Comparison of ENCODE assay signal across 17 cellular contexts in the genomic region with DNA sequence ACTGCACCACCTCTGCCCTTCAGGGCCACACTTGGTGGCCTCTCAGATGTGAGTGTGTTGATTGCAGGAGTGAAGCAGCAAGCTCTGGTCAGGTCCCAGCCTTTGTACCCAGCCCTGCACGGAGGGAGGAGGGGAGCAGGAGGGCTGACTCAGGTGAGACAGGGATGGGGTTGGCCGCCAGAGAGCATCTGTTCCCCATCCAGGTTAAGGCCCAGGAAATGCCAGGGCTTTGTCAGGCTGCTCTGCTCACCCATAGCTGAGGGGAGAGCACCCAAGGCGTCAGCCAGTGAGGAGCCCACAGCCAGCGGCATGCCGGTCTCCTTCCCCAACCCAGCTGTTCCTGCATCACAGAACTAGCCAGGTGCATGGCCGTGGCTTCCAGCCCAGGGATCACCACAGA.
DNase-seq lines count a peak whose midpoint lies in the region; ATAC-seq, FAIRE-seq and TF ChIP-seq lines count a peak whose summit lies in the region.
"Had no signal": no experiment of that assay in that cellular context is flagged by ENCODE, and none has a peak within 500 bp of the region (broad histone marks: within the 10 kb centered on the region; RNA-seq: fewer than 3 reads in every experiment).

No MANE protein-coding gene starts in this region.

- H3K27ac ChIP-seq in H9 (ENCODE audit: insufficient read length, low read depth, low read length) (no peak overlapping the region), SJCRH30 (no peak overlapping the region), neuronal stem cell (replicated peaks; ENCODE audit: low read length) (no peak overlapping the region)
- H3K27ac ChIP-seq: GM23248 had no signal

- H3K9me3 Mint-ChIP-seq in H9 (no peaks in the 10 kb centered on the region), osteocyte (ENCODE audit: unreplicated experiment) (no peaks in the 10 kb centered on the region)
- H3K9me3 Mint-ChIP-seq: CD4-positive, alpha-beta T cell had no signal

- H3K4me3 Mint-ChIP-seq in H9 (no peak overlapping the region), osteocyte (ENCODE audit: unreplicated experiment) (no peak overlapping the region)
- H3K4me3 Mint-ChIP-seq: B cell; CD4-positive, alpha-beta T cell had no signal

- no peak overlapping the region for H4K91ac ChIP-seq in H9 (ENCODE audit: insufficient read length, low read depth, low read length)
- peak overlapping the region; percentile 57 for H4K91ac ChIP-seq in neuronal stem cell (ENCODE audit: low read depth, low read length, poor library complexity)

- H4K5ac ChIP-seq in H9 (ENCODE audit: insufficient read length, low read depth, low read length), result no peak overlapping the region

- H3K27me3 Mint-ChIP-seq in H9 (ENCODE audit: low read depth), result peaks cover 4% of the 10 kb centered on the region
- H3K27me3 Mint-ChIP-seq in osteocyte (ENCODE audit: unreplicated experiment), result peaks cover 17% of the 10 kb centered on the region

- H3K23me2 ChIP-seq in H9 (ENCODE audit: insufficient read length, low read depth, low read length, poor library complexity, severe bottlenecking), result no peaks in the 10 kb centered on the region

- H4K8ac ChIP-seq in H9 (replicated peaks; ENCODE audit: insufficient read length, low read depth, low read length) (no peak overlapping the region), neuronal stem cell (ENCODE audit: low read depth, low read length) (no peak overlapping the region)

- H3K36me3 Mint-ChIP-seq in H9 (ENCODE audit: insufficient read depth in 1 of 3, low read depth in 3 of 3) (no peaks in the 10 kb centered on the region), osteocyte (ENCODE audit: unreplicated experiment) (no peaks in the 10 kb centered on the region)

- H3K14ac ChIP-seq in H9 (ENCODE audit: insufficient read depth, low read length) (no peak overlapping the region; the same call in 1 of the 2 replicates), neuronal stem cell (ENCODE audit: low read length) (peak overlapping the region; percentile 42)

- H3K4ac ChIP-seq in H9 (ENCODE audit: low read depth, low read length), result no peak overlapping the region
- H3K4ac ChIP-seq in neuronal stem cell (ENCODE audit: low read length), result no peak overlapping the region

- H3K4me3 ChIP-seq in SJCRH30, result no peak overlapping the region
- no peak overlapping the region for H3K4me3 ChIP-seq in neuronal stem cell (ENCODE audit: low read length in 2 of 2)
- H3K4me3 ChIP-seq: GM12878, GM23248, HAP-1 had no signal

- H2BK15ac ChIP-seq in H9 (ENCODE audit: low read depth, low read length), result no peak overlapping the region
- H2BK15ac ChIP-seq in neuronal stem cell (ENCODE audit: low read length), result peak overlapping the region; percentile 17

- no peaks in the 10 kb centered on the region for H4K20me1 ChIP-seq in H9 (ENCODE audit: control insufficient read depth, insufficient read depth, insufficient read length)

- no peak overlapping the region for H2AK5ac ChIP-seq in H9 (ENCODE audit: insufficient read length, low read length)
- H2AK5ac ChIP-seq in neuronal stem cell (ENCODE audit: low read depth, low read length), result peak overlapping the region; percentile 8

- H3K79me1 ChIP-seq in H9 (ENCODE audit: insufficient read depth, low read depth, low read length, poor library complexity, severe bottlenecking) (no peaks in the 10 kb centered on the region), neuronal stem cell (ENCODE audit: low read depth, low read length) (no peaks in the 10 kb centered on the region)

- peak overlapping the region; percentile 47 for H3K18ac ChIP-seq in H9 (ENCODE audit: insufficient read length, low read depth, low read length)
- H3K18ac ChIP-seq in neuronal stem cell (ENCODE audit: low read length), result peak overlapping the region; percentile 61

- no peak overlapping the region for H3K56ac ChIP-seq in H9 (ENCODE audit: insufficient read length, low read depth, low read length)

- no peak overlapping the region for H2BK120ac ChIP-seq in H9 (ENCODE audit: low read depth, low read length, poor library complexity, severe bottlenecking)
- no peak overlapping the region for H2BK120ac ChIP-seq in neuronal stem cell (ENCODE audit: low read depth, low read length)

- H3T11ph ChIP-seq in H9 (ENCODE audit: low read length), result no peak overlapping the region

- H3K4me2 ChIP-seq in H9 (ENCODE audit: insufficient read depth, insufficient read length, low read length), result no peak overlapping the region
- H3K4me2 ChIP-seq in neuronal stem cell (ENCODE audit: insufficient read depth, low read length, poor library complexity, severe bottlenecking), result no peak overlapping the region

- H3K79me2 ChIP-seq in H9 (ENCODE audit: insufficient read depth, low read length), result no peaks in the 10 kb centered on the region

- peak; percentile 9 for FAIRE-seq in urothelium cell line (lab: Jason Lieb, UNC)
- FAIRE-seq: A204.1, GM12878, GM18507 had no signal

- TF ChIP-seq CTCF in H9 (conservative IDR thresholded peaks at IDR 0.05) (no peak), osteocyte (IDR thresholded peaks at IDR 0.05) (no peak)

- H3K4me1 Mint-ChIP-seq in H9 (peaks cover 0 to 9% of the 10 kb centered on the region in 2 experiments; a peak in 2 of 4 replicates), osteocyte (ENCODE audit: unreplicated experiment) (peaks cover 11% of the 10 kb centered on the region)
- H3K4me1 Mint-ChIP-seq: B cell had no signal

- H3K36me3 ChIP-seq in SJCRH30 (peaks cover 21% of the 10 kb centered on the region), neuronal stem cell (replicated peaks in 1 of 2; ENCODE audit: control insufficient read depth in 2 of 2, insufficient read depth in 2 of 2, low read length in 2 of 2) (no peaks in the 10 kb centered on the region)
- H3K36me3 ChIP-seq: HAP-1 had no signal

- ATAC-seq in GM18868 (IDR thresholded peaks at IDR 0.05; ENCODE audit: unreplicated experiment), result no peak
- ATAC-seq: GM12878 had no signal

- H2BK5ac ChIP-seq in H9 (ENCODE audit: insufficient read length, low read length), result no peak overlapping the region
- peak overlapping the region; percentile 62 for H2BK5ac ChIP-seq in neuronal stem cell (ENCODE audit: low read length)

- WGBS in H9 (ENCODE audit: extremely low coverage, insufficient read length, low lambda C conversion rate), result no CpG with 5 or more reads among the region's 6 CpGs
- no CpG with 5 or more reads among the region's 6 CpGs for WGBS in neuronal stem cell (ENCODE audit: extremely low coverage in 2 of 2, insufficient read length in 2 of 2, insufficient replicate concordance in 1 of 2), 2 donors

- DNase-seq in H9 (peak; percentile 51), SJCRH30 (peak; percentile 46 to 47), neuronal stem cell (ENCODE audit: low spot score) (no peak), urothelium cell line (ENCODE audit: low spot score) (no peak), osteocyte (ENCODE audit: extremely low spot score, unreplicated experiment) (no peak)
- DNase-seq in activated naive CD4-positive, alpha-beta T cell treated with Interleukin-2 at 50 U/mL for 16 hours, result no peak
- DNase-seq: C1 segment of cervical spinal cord; Calu3; CD4-positive, alpha-beta T cell; DMS 273 treated with DMSO at 0.1 percent for 48 hours; GM23248 had no signal

- no peaks in the 10 kb centered on the region for H3K9me3 ChIP-seq in H9 (ENCODE audit: control insufficient read depth, low read depth, low read length)
- H3K9me3 ChIP-seq in SJCRH30 (replicated peaks), result no peaks in the 10 kb centered on the region
- H3K9me3 ChIP-seq in neuronal stem cell (replicated peaks in 1 of 2; ENCODE audit: control insufficient read depth in 2 of 2, insufficient read depth in 1 of 2, low read depth in 1 of 2, low read length in 2 of 2), result peaks cover 0 to 2% of the 10 kb centered on the region in 2 donors
- H3K9me3 ChIP-seq: HAP-1 had no signal

- H3K4me1 ChIP-seq in H9 (ENCODE audit: insufficient read depth, low read length) (no peaks in the 10 kb centered on the region), SJCRH30 (peaks cover 6% of the 10 kb centered on the region; the same call in 1 of the 2 replicates), neuronal stem cell (ENCODE audit: control insufficient read depth in 2 of 2, insufficient read depth in 1 of 2, low read depth in 1 of 2, low read length in 2 of 2) (peaks cover 0 to 11% of the 10 kb centered on the region in 2 donors)
- H3K4me1 ChIP-seq: HAP-1 had no signal

- no peak overlapping the region for H2BK20ac ChIP-seq in H9 (ENCODE audit: low read depth, low read length, poor library complexity, severe bottlenecking)

- H3K27me3 ChIP-seq in H9 (ENCODE audit: insufficient read depth, low read length), result no peaks in the 10 kb centered on the region
- H3K27me3 ChIP-seq in SJCRH30, result no peaks in the 10 kb centered on the region
- peaks cover 0 to 12% (median 0%) of the 10 kb centered on the region in 3 experiments for H3K27me3 ChIP-seq in neuronal stem cell (ENCODE audit: control insufficient read depth in 3 of 3, insufficient read depth in 3 of 3, low read depth in 1 of 3, low read length in 3 of 3)

- H3K27ac Mint-ChIP-seq in H9, result no peak overlapping the region
- no peak overlapping the region for H3K27ac Mint-ChIP-seq in osteocyte (ENCODE audit: unreplicated experiment)
- H3K27ac Mint-ChIP-seq: B cell; CD4-positive, alpha-beta T cell had no signal

- H2AFZ ChIP-seq in H9 (ENCODE audit: low read length), result no peak overlapping the region
- no peak overlapping the region for H2AFZ ChIP-seq in neuronal stem cell (ENCODE audit: low read length)
- H2AFZ ChIP-seq: GM23248 had no signal

- H3K9ac ChIP-seq in H9 (ENCODE audit: extremely low read depth, insufficient read length, low read length) (no peak overlapping the region), neuronal stem cell (ENCODE audit: low read depth, low read length, poor library complexity) (no peak overlapping the region)
- H3K9ac ChIP-seq: GM23248 had no signal

- no peak overlapping the region for H3K23ac ChIP-seq in H9 (ENCODE audit: insufficient read length, low read depth, low read length)
- H3K23ac ChIP-seq in neuronal stem cell (ENCODE audit: low read depth, low read length, poor library complexity), result peak overlapping the region; percentile 5

- no peak overlapping the region for H2BK12ac ChIP-seq in H9 (ENCODE audit: insufficient read length, low read depth, low read length)
- H2BK12ac ChIP-seq in neuronal stem cell (ENCODE audit: low read length), result peak overlapping the region; percentile 59

Comparison
In these comparisons a context has a peak if more than half of its experiments do, and no peak if none do; other contexts are left out.
1. DNase-seq: peak in H9 (single experiment) and SJCRH30 (2 of 2); none in neuronal stem cell (single experiment), urothelium cell line (single experiment), osteocyte (single experiment) and activated naive CD4-positive, alpha-beta T cell treated with Interleukin-2 at 50 U/mL for 16 hours (single experiment).